Comparison of ENCODE assay signal across 18 cellular contexts in genomic region chr22:23812378-23812777, GRCh38. TPM values are rescaled to one million over a fixed set of nuclear protein-coding genes. Genes with fewer than 3 reads are reported as not detected.
A peak's percentile ranks its signal among the peaks of the same experiment; 100 is the strongest.
DNase-seq lines count a peak whose midpoint lies in the region; ATAC-seq, FAIRE-seq and TF ChIP-seq lines count a peak whose summit lies in the region.
"Had no signal": no experiment of that assay in that cellular context is flagged by ENCODE, and none has a peak within 500 bp of the region (broad histone marks: within the 10 kb centered on the region; RNA-seq: fewer than 3 reads in every experiment).

No MANE protein-coding gene starts in this region.

- TF ChIP-seq EP300 in HepG2 (IDR thresholded peaks at IDR 0.05; ENCODE audit: low read depth in 2 of 2, low read length in 2 of 2) (no peak), HepG2 (CRISPR knock-in tag; IDR thresholded peaks at IDR 0.05; ENCODE audit: borderline replicate concordance) (no peak)

- WGBS in HepG2 (ENCODE audit: low lambda C conversion rate): 98% methylated on average over 4 of the region's 4 CpGs
- WGBS in right lobe of liver (ENCODE audit: insufficient coverage, low coverage, low lambda C conversion rate, missing lambda C conversion rate): 98% methylated on average over 4 of the region's 4 CpGs

- CTCF ChIA-PET in HepG2 (lab: Yijun Ruan, JAX; ENCODE audit: low intra/inter-chr PET ratio, low total read pairs): no interaction called here

- H3K36me3 ChIP-seq in HepG2 (replicated peaks in 1 of 2; ENCODE audit: control insufficient read depth in 1 of 2, insufficient read depth in 2 of 2, low read length in 2 of 2) (peaks cover 12 to 21% of the 10 kb centered on the region in 2 experiments), right lobe of liver (peaks cover 0 to 15% (median 8%) of the 10 kb centered on the region in 4 donors)

- H3K27me3 Mint-ChIP-seq in memory B cell: no peaks in the 10 kb centered on the region
- H3K27me3 Mint-ChIP-seq: B cell had no signal

- TF ChIP-seq POLR2A in HepG2 (IDR thresholded peaks at IDR 0.05; ENCODE audit: insufficient read depth in 1 of 2, low read depth in 2 of 2, low read length in 2 of 2): no peak
- no peak for TF ChIP-seq POLR2A in right lobe of liver (IDR thresholded peaks at IDR 0.05)

- H3K27ac ChIP-seq in HepG2 (ENCODE audit: extremely low read length, insufficient read depth, low read length) (no peak overlapping the region), right lobe of liver (no peak overlapping the region)
- H3K27ac ChIP-seq: BLaER1 treated with 17β-estradiol and CSF1 and Interleukin-3, amounts not matched to agents 10 nM and 100 nM; GM23248 had no signal

- FAIRE-seq in HepG2 (lab: Jason Lieb, UNC): no peak
- FAIRE-seq: G401.6, GM12891, GM19239, H54 had no signal

- TF ChIP-seq RAD21 in HepG2 (CRISPR knock-in tag; IDR thresholded peaks at IDR 0.05): no peak

- ATAC-seq in HepG2 (no peak), right lobe of liver (no peak), memory B cell (ENCODE audit: low read depth) (no peak)
- ATAC-seq: CD8-positive, alpha-beta T cell had no signal

- no peaks in the 10 kb centered on the region for H3K9me3 ChIP-seq in HepG2 (ENCODE audit: low read length)
- no peaks in the 10 kb centered on the region for H3K9me3 ChIP-seq in right lobe of liver
- H3K9me3 ChIP-seq: BLaER1 treated with 17β-estradiol and CSF1 and Interleukin-3, amounts not matched to agents 10 nM and 100 nM had no signal

- peaks cover 24% of the 10 kb centered on the region for H3K36me3 Mint-ChIP-seq in memory B cell

- H3K4me2 ChIP-seq in HepG2 (ENCODE audit: low read depth, low read length): no peak overlapping the region
- H3K4me2 ChIP-seq: BLaER1 treated with 17β-estradiol and CSF1 and Interleukin-3, amounts not matched to agents 10 nM and 100 nM had no signal

- no peaks in the 10 kb centered on the region for H4K20me1 ChIP-seq in HepG2 (ENCODE audit: insufficient read depth, low read length)

- intact Hi-C loops in HepG2 (cut with micrococcal nuclease; ENCODE audit: unreplicated experiment) (no loop called here), right lobe of liver (cut with DNase I) (no loop called here)

- H3K27me3 ChIP-seq in HepG2 (ENCODE audit: control insufficient read depth in 1 of 2, insufficient read depth in 2 of 2, low read length in 2 of 2): no peaks in the 10 kb centered on the region
- no peaks in the 10 kb centered on the region for H3K27me3 ChIP-seq in right lobe of liver
- H3K27me3 ChIP-seq: BLaER1 treated with 17β-estradiol and CSF1 and Interleukin-3, amounts not matched to agents 10 nM and 100 nM had no signal

- no peak overlapping the region for H3K4me3 Mint-ChIP-seq in memory B cell
- H3K4me3 Mint-ChIP-seq: B cell; CD8-positive, alpha-beta T cell had no signal

- no peaks in the 10 kb centered on the region for H3K79me2 ChIP-seq in HepG2 (ENCODE audit: insufficient read depth, low read length)

- in situ Hi-C loops in HepG2 (cut with HindIII; ENCODE audit: extremely low pct_ligation_motif_present, low pct_unique_long_range_greater_than_20kb): no loop called here

- H3K4me1 ChIP-seq in HepG2 (ENCODE audit: insufficient read depth, low read length) (no peaks in the 10 kb centered on the region), right lobe of liver (no peaks in the 10 kb centered on the region)

- H3K4me1 Mint-ChIP-seq in memory B cell: peaks cover 17% of the 10 kb centered on the region

- no peak for DNase-seq in HepG2 (ENCODE audit: low spot score)
- no peak for DNase-seq in right lobe of liver
- DNase-seq in memory B cell (ENCODE audit: low spot score in 2 of 2): no peak
- no peak for DNase-seq in middle frontal gyrus (ENCODE audit: extremely low spot score, low spot score)
- DNase-seq in stimulated activated naive CD4-positive, alpha-beta T cell treated with Interleukin-2 at 50 U/mL for 16 hours (lab: John Stamatoyannopoulos, UW): no peak
- DNase-seq: CD8-positive, alpha-beta T cell; DMS 273 treated with DMSO at 0.1 percent for 48 hours; DMS53; DND-41; GM23248; HCEC 1CT; KG1 had no signal

- POLR2A ChIA-PET in HepG2 (lab: Yijun Ruan, JAX): no interaction called here

- H3K9ac ChIP-seq in HepG2 (ENCODE audit: insufficient read depth, low read depth, low read length): no peak overlapping the region
- H3K9ac ChIP-seq: BLaER1 treated with 17β-estradiol and CSF1 and Interleukin-3, amounts not matched to agents 10 nM and 100 nM; GM23248 had no signal

- no peaks in the 10 kb centered on the region for H3K9me3 Mint-ChIP-seq in memory B cell
- H3K9me3 Mint-ChIP-seq: CD8-positive, alpha-beta T cell had no signal

- TF ChIP-seq CTCF in HepG2 (CRISPR knock-in tag; IDR thresholded peaks at IDR 0.05) (no peak), right lobe of liver (IDR thresholded peaks at IDR 0.05) (no peak)

- peak overlapping the region; percentile 28 for H3K27ac Mint-ChIP-seq in memory B cell
- H3K27ac Mint-ChIP-seq: CD8-positive, alpha-beta T cell had no signal

- no TSS peak for BruUV-seq in HepG2 (replicated peaks; lab: Mats Ljungman, UMichigan)

- H3K4me3 ChIP-seq in HepG2 (replicated peaks in 1 of 3; ENCODE audit: insufficient read depth in 1 of 3, low read depth in 2 of 3, low read length in 3 of 3) (no peak overlapping the region), right lobe of liver (no peak overlapping the region)
- H3K4me3 ChIP-seq: BLaER1 treated with 17β-estradiol and CSF1 and Interleukin-3, amounts not matched to agents 10 nM and 100 nM; GM23248 had no signal

- no peak overlapping the region for H2AFZ ChIP-seq in HepG2 (ENCODE audit: low read length)
- H2AFZ ChIP-seq: GM23248 had no signal

RNA-seq across cellular contexts. Expression of gene SMARCB1, which starts 25.6 kb away (rescaled TPM):
- total RNA-seq in HepG2 (2016; rRNA removed; fragmentation: Illumina TruSeq; extraction: Trizol) (74.0 and 75.8 TPM in 2 replicates), right lobe of liver (10 to 100 TPM; 19.9 to 70.2 (median 25.3) TPM)
- total RNA-seq in HepG2 (2016; cell fraction: cytosol; rRNA removed; fragmentation: Illumina TruSeq; extraction: Trizol; ENCODE audit: low read depth): 49.5 and 56.5 TPM in 2 replicates
- total RNA-seq in HepG2 (2016; cell fraction: insoluble cytoplasmic fraction; rRNA removed; fragmentation: Illumina TruSeq; extraction: Trizol): 57.1 and 69.6 TPM in 2 replicates
- 60.2 and 66.9 TPM in 2 replicates for total RNA-seq in HepG2 (2016; cell fraction: membrane; rRNA removed; fragmentation: Illumina TruSeq; extraction: Trizol)
- 33.7 and 37.0 TPM in 2 replicates for total RNA-seq in HepG2 (2016; cell fraction: nucleus; rRNA removed; fragmentation: Illumina TruSeq; extraction: Trizol)
- polyA plus RNA-seq in HepG2 (2011; rRNA removed): 150 and 166 TPM in 2 replicates
- 110 and 129 TPM in 2 replicates for polyA plus RNA-seq in HepG2 (2011; cell fraction: cytosol; rRNA removed)
- polyA plus RNA-seq in HepG2 (2011; cell fraction: nucleus; rRNA removed): 88.0 and 96.6 TPM in 2 replicates
- 99.4 and 113 TPM in 2 replicates for polyA plus RNA-seq in HepG2 (2012)
- 78.3 and 90.9 TPM in 2 replicates for polyA plus RNA-seq in HepG2 (2016; cell fraction: cytosol; fragmentation: Illumina TruSeq; extraction: Trizol; ENCODE audit: low read depth)
- polyA plus RNA-seq in HepG2 (2016; cell fraction: insoluble cytoplasmic fraction; fragmentation: Illumina TruSeq; extraction: Trizol; ENCODE audit: low read depth): 127 and 143 TPM in 2 replicates
- 82.2 and 92.9 TPM in 2 replicates for polyA plus RNA-seq in HepG2 (2016; cell fraction: membrane; fragmentation: Illumina TruSeq; extraction: Trizol; ENCODE audit: low read depth)
- 92.2 and 94.0 TPM in 2 replicates for polyA plus RNA-seq in HepG2 (2016; cell fraction: nucleus; fragmentation: Illumina TruSeq; extraction: Trizol; ENCODE audit: insufficient read depth, low read depth)
- polyA minus RNA-seq in HepG2 (2011; rRNA and poly(A)+ RNA removed; ENCODE audit: low replicate concordance): 77.2 and 97.6 TPM in 2 replicates
- polyA minus RNA-seq in HepG2 (2011; cell fraction: cytosol; rRNA and poly(A)+ RNA removed): 35.3 and 48.0 TPM in 2 replicates
- polyA minus RNA-seq in HepG2 (2011; cell fraction: nucleus; rRNA and poly(A)+ RNA removed): 55.2 and 55.9 TPM in 2 replicates

RNA-seq across cellular contexts. Expression of gene DERL3, which starts 26.4 kb away (rescaled TPM):
- total RNA-seq in HepG2 (2016; rRNA removed; fragmentation: Illumina TruSeq; extraction: Trizol) (not detected in 2 replicates), right lobe of liver (1 to 10 TPM; 1.1 to 7.1 (median 4.1) TPM)
- total RNA-seq in HepG2 (2016; cell fraction: cytosol; rRNA removed; fragmentation: Illumina TruSeq; extraction: Trizol; ENCODE audit: low read depth): not detected in 2 replicates
- not detected in 2 replicates for total RNA-seq in HepG2 (2016; cell fraction: insoluble cytoplasmic fraction; rRNA removed; fragmentation: Illumina TruSeq; extraction: Trizol)
- not detected in 2 replicates for total RNA-seq in HepG2 (2016; cell fraction: membrane; rRNA removed; fragmentation: Illumina TruSeq; extraction: Trizol)
- not detected in 2 replicates for total RNA-seq in HepG2 (2016; cell fraction: nucleus; rRNA removed; fragmentation: Illumina TruSeq; extraction: Trizol)
- polyA plus RNA-seq in HepG2 (2011; rRNA removed): not detected in 2 replicates
- polyA plus RNA-seq in HepG2 (2011; cell fraction: cytosol; rRNA removed): not detected in 2 replicates
- not detected in 2 replicates for polyA plus RNA-seq in HepG2 (2011; cell fraction: nucleus; rRNA removed)
- polyA plus RNA-seq in HepG2 (2012): 0.07 TPM in 1 of 2 replicates, not detected in the other
- polyA plus RNA-seq in HepG2 (2016; cell fraction: cytosol; fragmentation: Illumina TruSeq; extraction: Trizol; ENCODE audit: low read depth): not detected in 2 replicates
- polyA plus RNA-seq in HepG2 (2016; cell fraction: insoluble cytoplasmic fraction; fragmentation: Illumina TruSeq; extraction: Trizol; ENCODE audit: low read depth): not detected in 2 replicates
- not detected in 2 replicates for polyA plus RNA-seq in HepG2 (2016; cell fraction: membrane; fragmentation: Illumina TruSeq; extraction: Trizol; ENCODE audit: low read depth)
- not detected in 2 replicates for polyA plus RNA-seq in HepG2 (2016; cell fraction: nucleus; fragmentation: Illumina TruSeq; extraction: Trizol; ENCODE audit: insufficient read depth, low read depth)
- 1.4 TPM in 1 of 2 replicates, not detected in the other for polyA minus RNA-seq in HepG2 (2011; rRNA and poly(A)+ RNA removed; ENCODE audit: low replicate concordance)
- not detected in 2 replicates for polyA minus RNA-seq in HepG2 (2011; cell fraction: cytosol; rRNA and poly(A)+ RNA removed)
- polyA minus RNA-seq in HepG2 (2011; cell fraction: nucleus; rRNA and poly(A)+ RNA removed): not detected in 2 replicates

RNA-seq across cellular contexts. Expression of gene MMP11, which starts 39.7 kb away (rescaled TPM):
- total RNA-seq in HepG2 (2016; rRNA removed; fragmentation: Illumina TruSeq; extraction: Trizol) (2.7 and 8.9 TPM in 2 replicates), right lobe of liver (1 to 10 TPM in 2 of 6 experiments, under 1 TPM in 4; 0.59 to 1.3 (median 0.90) TPM)
- 1.8 and 2.5 TPM in 2 replicates for total RNA-seq in HepG2 (2016; cell fraction: cytosol; rRNA removed; fragmentation: Illumina TruSeq; extraction: Trizol; ENCODE audit: low read depth)
- 2.3 and 8.4 TPM in 2 replicates for total RNA-seq in HepG2 (2016; cell fraction: insoluble cytoplasmic fraction; rRNA removed; fragmentation: Illumina TruSeq; extraction: Trizol)
- 2.3 and 2.5 TPM in 2 replicates for total RNA-seq in HepG2 (2016; cell fraction: membrane; rRNA removed; fragmentation: Illumina TruSeq; extraction: Trizol)
- total RNA-seq in HepG2 (2016; cell fraction: nucleus; rRNA removed; fragmentation: Illumina TruSeq; extraction: Trizol): 8.4 and 12.1 TPM in 2 replicates
- 28.6 and 88.6 TPM in 2 replicates for polyA plus RNA-seq in HepG2 (2011; rRNA removed)
- 28.4 and 53.0 TPM in 2 replicates for polyA plus RNA-seq in HepG2 (2011; cell fraction: cytosol; rRNA removed)
- 63.0 and 95.6 TPM in 2 replicates for polyA plus RNA-seq in HepG2 (2011; cell fraction: nucleus; rRNA removed)
- 39.9 and 70.8 TPM in 2 replicates for polyA plus RNA-seq in HepG2 (2012)
- polyA plus RNA-seq in HepG2 (2016; cell fraction: cytosol; fragmentation: Illumina TruSeq; extraction: Trizol; ENCODE audit: low read depth): 0.88 and 0.92 TPM in 2 replicates
- polyA plus RNA-seq in HepG2 (2016; cell fraction: insoluble cytoplasmic fraction; fragmentation: Illumina TruSeq; extraction: Trizol; ENCODE audit: low read depth): 3.0 and 3.5 TPM in 2 replicates
- polyA plus RNA-seq in HepG2 (2016; cell fraction: membrane; fragmentation: Illumina TruSeq; extraction: Trizol; ENCODE audit: low read depth): 1.7 TPM in 2 replicates
- 13.9 and 17.6 TPM in 2 replicates for polyA plus RNA-seq in HepG2 (2016; cell fraction: nucleus; fragmentation: Illumina TruSeq; extraction: Trizol; ENCODE audit: insufficient read depth, low read depth)
- polyA minus RNA-seq in HepG2 (2011; rRNA and poly(A)+ RNA removed; ENCODE audit: low replicate concordance): 28.7 TPM in 1 of 2 replicates, not detected in the other
- polyA minus RNA-seq in HepG2 (2011; cell fraction: cytosol; rRNA and poly(A)+ RNA removed): 5.1 and 17.3 TPM in 2 replicates
- polyA minus RNA-seq in HepG2 (2011; cell fraction: nucleus; rRNA and poly(A)+ RNA removed): 9.9 and 21.9 TPM in 2 replicates

RNA-seq across cellular contexts. Expression of gene CHCHD10, which starts 44.6 kb away (rescaled TPM):
- total RNA-seq in HepG2 (2016; rRNA removed; fragmentation: Illumina TruSeq; extraction: Trizol): 59.1 and 62.8 TPM in 2 replicates
- total RNA-seq in HepG2 (2016; cell fraction: cytosol; rRNA removed; fragmentation: Illumina TruSeq; extraction: Trizol; ENCODE audit: low read depth): 34.5 and 34.6 TPM in 2 replicates
- 56.2 and 62.6 TPM in 2 replicates for total RNA-seq in HepG2 (2016; cell fraction: insoluble cytoplasmic fraction; rRNA removed; fragmentation: Illumina TruSeq; extraction: Trizol)
- total RNA-seq in HepG2 (2016; cell fraction: membrane; rRNA removed; fragmentation: Illumina TruSeq; extraction: Trizol): 61.2 and 64.2 TPM in 2 replicates
- 31.4 and 47.6 TPM in 2 replicates for total RNA-seq in HepG2 (2016; cell fraction: nucleus; rRNA removed; fragmentation: Illumina TruSeq; extraction: Trizol)
- 37.0 and 60.2 TPM in 2 replicates for polyA plus RNA-seq in HepG2 (2011; rRNA removed)
- polyA plus RNA-seq in HepG2 (2011; cell fraction: cytosol; rRNA removed): 42.3 and 49.1 TPM in 2 replicates
- polyA plus RNA-seq in HepG2 (2011; cell fraction: nucleus; rRNA removed): 45.9 and 96.4 TPM in 2 replicates
- 103 and 194 TPM in 2 replicates for polyA plus RNA-seq in HepG2 (2012)
- 73.1 and 74.3 TPM in 2 replicates for polyA plus RNA-seq in HepG2 (2016; cell fraction: cytosol; fragmentation: Illumina TruSeq; extraction: Trizol; ENCODE audit: low read depth)
- 91.0 and 122 TPM in 2 replicates for polyA plus RNA-seq in HepG2 (2016; cell fraction: insoluble cytoplasmic fraction; fragmentation: Illumina TruSeq; extraction: Trizol; ENCODE audit: low read depth)
- 101 and 107 TPM in 2 replicates for polyA plus RNA-seq in HepG2 (2016; cell fraction: membrane; fragmentation: Illumina TruSeq; extraction: Trizol; ENCODE audit: low read depth)
- 107 and 123 TPM in 2 replicates for polyA plus RNA-seq in HepG2 (2016; cell fraction: nucleus; fragmentation: Illumina TruSeq; extraction: Trizol; ENCODE audit: insufficient read depth, low read depth)
- polyA minus RNA-seq in HepG2 (2011; rRNA and poly(A)+ RNA removed; ENCODE audit: low replicate concordance): 99.0 and 111 TPM in 2 replicates
- 44.8 and 90.8 TPM in 2 replicates for polyA minus RNA-seq in HepG2 (2011; cell fraction: cytosol; rRNA and poly(A)+ RNA removed)
- polyA minus RNA-seq in HepG2 (2011; cell fraction: nucleus; rRNA and poly(A)+ RNA removed): 4.2 and 14.9 TPM in 2 replicates
- total RNA-seq in right lobe of liver: 100 to 1,000 TPM; 133 to 416 (median 252) TPM

RNA-seq across cellular contexts. Expression of gene SLC2A11, which starts 45.3 kb away (rescaled TPM):
- total RNA-seq in HepG2 (2016; rRNA removed; fragmentation: Illumina TruSeq; extraction: Trizol) (8.9 and 15.2 TPM in 2 replicates), right lobe of liver (1 to 10 TPM; 2.9 to 7.1 (median 5.0) TPM)
- 9.3 TPM in 2 replicates for total RNA-seq in HepG2 (2016; cell fraction: cytosol; rRNA removed; fragmentation: Illumina TruSeq; extraction: Trizol; ENCODE audit: low read depth)
- 9.3 and 15.6 TPM in 2 replicates for total RNA-seq in HepG2 (2016; cell fraction: insoluble cytoplasmic fraction; rRNA removed; fragmentation: Illumina TruSeq; extraction: Trizol)
- total RNA-seq in HepG2 (2016; cell fraction: membrane; rRNA removed; fragmentation: Illumina TruSeq; extraction: Trizol): 18.3 and 19.5 TPM in 2 replicates
- total RNA-seq in HepG2 (2016; cell fraction: nucleus; rRNA removed; fragmentation: Illumina TruSeq; extraction: Trizol): 16.4 and 16.6 TPM in 2 replicates
- 15.4 and 18.6 TPM in 2 replicates for polyA plus RNA-seq in HepG2 (2011; rRNA removed)
- polyA plus RNA-seq in HepG2 (2011; cell fraction: cytosol; rRNA removed): 16.1 and 19.7 TPM in 2 replicates
- 28.4 and 31.3 TPM in 2 replicates for polyA plus RNA-seq in HepG2 (2011; cell fraction: nucleus; rRNA removed)
- polyA plus RNA-seq in HepG2 (2012): 11.1 and 17.5 TPM in 2 replicates
- polyA plus RNA-seq in HepG2 (2016; cell fraction: cytosol; fragmentation: Illumina TruSeq; extraction: Trizol; ENCODE audit: low read depth): 16.2 and 17.4 TPM in 2 replicates
- 8.6 and 11.3 TPM in 2 replicates for polyA plus RNA-seq in HepG2 (2016; cell fraction: insoluble cytoplasmic fraction; fragmentation: Illumina TruSeq; extraction: Trizol; ENCODE audit: low read depth)
- polyA plus RNA-seq in HepG2 (2016; cell fraction: membrane; fragmentation: Illumina TruSeq; extraction: Trizol; ENCODE audit: low read depth): 16.1 and 17.7 TPM in 2 replicates
- polyA plus RNA-seq in HepG2 (2016; cell fraction: nucleus; fragmentation: Illumina TruSeq; extraction: Trizol; ENCODE audit: insufficient read depth, low read depth): 31.8 and 34.3 TPM in 2 replicates
- 11.5 and 32.8 TPM in 2 replicates for polyA minus RNA-seq in HepG2 (2011; rRNA and poly(A)+ RNA removed; ENCODE audit: low replicate concordance)
- polyA minus RNA-seq in HepG2 (2011; cell fraction: cytosol; rRNA and poly(A)+ RNA removed): 4.7 and 5.8 TPM in 2 replicates
- 21.2 and 32.8 TPM in 2 replicates for polyA minus RNA-seq in HepG2 (2011; cell fraction: nucleus; rRNA and poly(A)+ RNA removed)
